Comparison of ENCODE assay signal across 14 cellular contexts in the genomic region with DNA sequence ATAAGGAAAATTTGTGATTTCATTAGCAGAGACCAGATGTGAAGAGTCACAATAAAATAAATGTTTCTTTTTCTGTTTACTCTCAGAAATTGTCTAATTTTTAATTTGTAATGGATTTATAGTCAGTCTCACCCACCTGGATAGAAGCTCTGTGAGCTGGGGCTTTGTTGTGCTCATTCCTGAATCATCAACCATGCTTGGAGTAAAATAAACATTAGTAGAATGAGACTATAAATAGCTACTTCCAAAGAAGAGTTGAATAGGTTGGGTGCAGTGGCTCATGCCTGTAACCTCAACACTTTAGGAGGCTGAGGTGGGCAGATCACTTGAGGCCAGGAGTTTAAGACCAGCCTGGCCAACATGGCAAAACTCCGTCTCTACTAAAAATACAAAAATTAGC.
DNase-seq lines count a peak whose midpoint lies in the region; TF ChIP-seq lines count a peak whose summit lies in the region.
"Had no signal": no experiment of that assay in that cellular context is flagged by ENCODE, and none has a peak within 500 bp of the region (broad histone marks: within the 10 kb centered on the region; RNA-seq: fewer than 3 reads in every experiment).

No MANE protein-coding gene starts in this region.

- no peak overlapping the region for H3K4me3 ChIP-seq in epithelial cell of proximal tubule (ENCODE audit: low read depth, low read length)
- H3K4me3 ChIP-seq in effector memory CD4-positive, alpha-beta T cell (ENCODE audit: insufficient read depth, low read depth, low read length, poor library complexity, severe bottlenecking) = no peak overlapping the region
- H3K4me3 ChIP-seq: BLaER1 treated with 17β-estradiol and CSF1 and Interleukin-3, amounts not matched to agents 10 nM and 100 nM had no signal

- no peak overlapping the region for H3K27ac ChIP-seq in effector memory CD4-positive, alpha-beta T cell (ENCODE audit: insufficient read depth, low read length, poor library complexity, severe bottlenecking)
- H3K27ac ChIP-seq: BLaER1 treated with 17β-estradiol and CSF1 and Interleukin-3, amounts not matched to agents 10 nM and 100 nM; HL-60 had no signal

- no peaks in the 10 kb centered on the region for H3K27me3 ChIP-seq in effector memory CD4-positive, alpha-beta T cell (replicated peaks; ENCODE audit: control insufficient read depth, insufficient read depth, low read length, poor library complexity, severe bottlenecking)
- H3K27me3 ChIP-seq: BLaER1 treated with 17β-estradiol and CSF1 and Interleukin-3, amounts not matched to agents 10 nM and 100 nM had no signal

- TF ChIP-seq CTCF in epithelial cell of proximal tubule (conservative IDR thresholded peaks at IDR 0.05; ENCODE audit: low read depth, low read length) = no peak

- H3K36me3 ChIP-seq in effector memory CD4-positive, alpha-beta T cell (ENCODE audit: control insufficient read depth, insufficient read depth, low read length) = no peaks in the 10 kb centered on the region
- H3K36me3 ChIP-seq: BLaER1 treated with 17β-estradiol and CSF1 and Interleukin-3, amounts not matched to agents 10 nM and 100 nM had no signal

- no peaks in the 10 kb centered on the region for H3K4me1 ChIP-seq in effector memory CD4-positive, alpha-beta T cell (ENCODE audit: control insufficient read depth, insufficient read depth, low read length, poor library complexity, severe bottlenecking)

- DNase-seq in Caki2 (ENCODE audit: low read depth) (peak; percentile 9), NCI-H345 treated with DMSO at 0.1 percent for 48 hours (lab: John Stamatoyannopoulos, UW; ENCODE audit: unreplicated experiment) (peak; percentile 26), epithelial cell of proximal tubule (ENCODE audit: low read depth) (peak; percentile 39), renal cortical epithelial cell (ENCODE audit: low read depth) (peak; percentile 81), EL (no peak), NCI-H2227 treated with DMSO at 0.1 percent for 48 hours (lab: John Stamatoyannopoulos, UW) (no peak)
- DNase-seq in effector memory CD4-positive, alpha-beta T cell = no peak
- DNase-seq: 8988T; ACHN; CD4-positive, CD25-positive, alpha-beta regulatory T cell; DND-41; GF-D8 had no signal

- in situ Hi-C loops in Caki2 (cut with HindIII; ENCODE audit: low pct_unique_long_range_greater_than_20kb, low sequenced_read_pairs) = no loop called here

- no peaks in the 10 kb centered on the region for H3K9me3 ChIP-seq in effector memory CD4-positive, alpha-beta T cell (ENCODE audit: control insufficient read depth, low read length)

Comparison
In these comparisons a context has a peak if more than half of its experiments do, and no peak if none do; other contexts are left out.
1. DNase-seq: peak in Caki2 (single experiment), NCI-H345 treated with DMSO at 0.1 percent for 48 hours (single experiment), epithelial cell of proximal tubule (single experiment) and renal cortical epithelial cell (single experiment); none in EL (single experiment), effector memory CD4-positive, alpha-beta T cell (0 of 3) and NCI-H2227 treated with DMSO at 0.1 percent for 48 hours (single experiment).